In the genomic region with DNA sequence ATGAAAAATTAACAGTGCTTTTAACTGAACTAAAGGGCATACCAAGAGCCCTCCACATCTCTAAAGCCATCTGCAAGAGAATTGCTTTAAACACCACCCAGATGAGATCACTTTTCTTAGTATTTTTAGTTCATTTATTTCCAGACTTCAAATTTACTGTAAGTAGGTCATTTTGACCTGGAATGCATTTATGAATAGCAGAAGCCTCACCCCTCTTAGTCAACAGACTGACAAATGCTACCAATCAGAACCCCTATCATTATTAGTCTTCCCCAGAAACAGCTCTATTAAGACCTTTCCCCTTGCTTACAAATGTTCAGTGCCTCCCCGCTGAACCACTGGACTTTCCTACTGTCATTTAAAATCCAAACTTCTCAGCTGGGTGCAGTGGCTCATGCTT, we compare ENCODE assay signal across 22 cellular contexts. TPM values are rescaled to one million over a fixed set of nuclear protein-coding genes. Genes with fewer than 3 reads are reported as not detected.
DNase-seq lines count a peak whose midpoint lies in the region; ATAC-seq, FAIRE-seq and TF ChIP-seq lines count a peak whose summit lies in the region.
"Had no signal": no experiment of that assay in that cellular context is flagged by ENCODE, and none has a peak within 500 bp of the region (broad histone marks: within the 10 kb centered on the region; RNA-seq: fewer than 3 reads in every experiment).

No MANE protein-coding gene starts in this region.

- peak in 5 of 8 donors; percentile 27 to 70 (median 67) for ATAC-seq in heart right ventricle
- ATAC-seq: gastroesophageal sphincter, HCT116, left ventricle myocardium superior, Panc1, upper lobe of right lung had no signal

- H3K4me1 ChIP-seq in heart right ventricle (peaks cover 0 to 13% (median 0%) of the 10 kb centered on the region in 9 donors), right atrium auricular region (no peaks in the 10 kb centered on the region)
- H3K4me1 ChIP-seq: gastroesophageal sphincter, upper lobe of right lung had no signal

- TF ChIP-seq CTCF in heart right ventricle (IDR thresholded peaks at IDR 0.05) (no peak), right atrium auricular region (IDR thresholded peaks at IDR 0.05) (no peak), astrocyte of the spinal cord (IDR thresholded peaks at IDR 0.05; ENCODE audit: low read depth, low read length) (no peak)

- H3K27ac ChIP-seq in heart right ventricle (peak overlapping the region in 4 of 10 donors; percentile 24 to 45 (median 29)), right atrium auricular region (no peak overlapping the region), caudate nucleus (ENCODE audit: low read depth, low read length) (no peak overlapping the region)
- H3K27ac ChIP-seq: gastroesophageal sphincter, upper lobe of right lung had no signal

- H3K4me3 ChIP-seq in heart right ventricle (no peak overlapping the region), right atrium auricular region (no peak overlapping the region), astrocyte of the spinal cord (ENCODE audit: low read depth, low read length) (no peak overlapping the region)
- H3K4me3 ChIP-seq: gastroesophageal sphincter, upper lobe of right lung had no signal

- in situ Hi-C loops in astrocyte of the spinal cord (cut with HindIII; ENCODE audit: low sequenced_read_pairs) = no loop called here

- intact Hi-C loops in heart right ventricle (cut with DNase I) = no loop called here

- H3K27me3 ChIP-seq in heart right ventricle (no peaks in the 10 kb centered on the region), right atrium auricular region (no peaks in the 10 kb centered on the region)
- H3K27me3 ChIP-seq: gastroesophageal sphincter, upper lobe of right lung had no signal

- H3K36me3 ChIP-seq in heart right ventricle (peaks cover 0 to 23% (median 0%) of the 10 kb centered on the region in 9 donors), right atrium auricular region (no peaks in the 10 kb centered on the region)
- H3K36me3 ChIP-seq: gastroesophageal sphincter, upper lobe of right lung had no signal

- no peak for DNase-seq in heart right ventricle
- DNase-seq in right atrium auricular region (ENCODE audit: low spot score) = no peak
- DNase-seq in astrocyte of the spinal cord (ENCODE audit: low read depth, low spot score) = peak; percentile 75
- peak; percentile 87 for DNase-seq in iris pigment epithelial cell (ENCODE audit: low read depth)
- peak; percentile 20 for DNase-seq in urothelium cell line (ENCODE audit: low spot score)
- DNase-seq in caudate nucleus (lab: John Stamatoyannopoulos, UW) = no peak
- no peak for DNase-seq in NCI-H524 treated with DMSO at 0.1 percent for 48 hours (lab: John Stamatoyannopoulos, UW)
- no peak for DNase-seq in SKM-1 treated with dmso at 0.1 percent for 144 hours (lab: John Stamatoyannopoulos, UW; ENCODE audit: unreplicated experiment)
- DNase-seq: 8988T; activated CD4-positive, alpha-beta T cell treated with anti-CD3 and anti-CD28 coated beads, Interleukin-2, amount 50 U/mL, for 4 hours; activated naive CD8-positive, alpha-beta T cell treated with anti-CD3 and anti-CD28 coated beads, Interleukin-2, amount 10 ng/mL, durations not matched to agents 7 days and 5 days; CD4-positive, alpha-beta memory T cell; endodermal cell; KBM-7; left ventricle myocardium superior; NCI-H526 treated with DMSO at 0.1 percent for 48 hours; posterior cingulate gyrus; small intestine; upper lobe of right lung had no signal

- 66 to 73% methylated on average over 1 of the region's 1 CpG for WGBS in heart right ventricle, 2 donors

- H3K9me3 ChIP-seq in heart right ventricle (no peaks in the 10 kb centered on the region), right atrium auricular region (no peaks in the 10 kb centered on the region)
- H3K9me3 ChIP-seq: gastroesophageal sphincter, upper lobe of right lung had no signal

- FAIRE-seq in urothelium cell line (lab: Jason Lieb, UNC) = no peak
- FAIRE-seq: small intestine had no signal

RNA-seq across cellular contexts. Expression of a gene that starts 27.3 kb away (rescaled TPM):
- 1 to 10 TPM in 3 of 10 donors, under 1 TPM in 7; 0.26 to 2.8 (median 0.66) TPM for total RNA-seq in heart right ventricle
- polyA plus RNA-seq in heart right ventricle = under 1 TPM; 0.17 to 0.59 TPM
- 1 to 10 TPM in 1 of 2 donors, under 1 TPM in 1; 0.59 to 1.5 TPM for total RNA-seq in right atrium auricular region
- total RNA-seq: CD4-positive, alpha-beta memory T cell had no signal

Comparison
In these comparisons a context has a peak if more than half of its experiments do, and no peak if none do; other contexts are left out.
1. DNase-seq: peak in astrocyte of the spinal cord (single experiment), iris pigment epithelial cell (single experiment) and urothelium cell line (single experiment); none in heart right ventricle (0 of 2), right atrium auricular region (single experiment), caudate nucleus (0 of 61), NCI-H524 treated with DMSO at 0.1 percent for 48 hours (single experiment) and SKM-1 treated with dmso at 0.1 percent for 144 hours (single experiment).